In the genomic region with DNA sequence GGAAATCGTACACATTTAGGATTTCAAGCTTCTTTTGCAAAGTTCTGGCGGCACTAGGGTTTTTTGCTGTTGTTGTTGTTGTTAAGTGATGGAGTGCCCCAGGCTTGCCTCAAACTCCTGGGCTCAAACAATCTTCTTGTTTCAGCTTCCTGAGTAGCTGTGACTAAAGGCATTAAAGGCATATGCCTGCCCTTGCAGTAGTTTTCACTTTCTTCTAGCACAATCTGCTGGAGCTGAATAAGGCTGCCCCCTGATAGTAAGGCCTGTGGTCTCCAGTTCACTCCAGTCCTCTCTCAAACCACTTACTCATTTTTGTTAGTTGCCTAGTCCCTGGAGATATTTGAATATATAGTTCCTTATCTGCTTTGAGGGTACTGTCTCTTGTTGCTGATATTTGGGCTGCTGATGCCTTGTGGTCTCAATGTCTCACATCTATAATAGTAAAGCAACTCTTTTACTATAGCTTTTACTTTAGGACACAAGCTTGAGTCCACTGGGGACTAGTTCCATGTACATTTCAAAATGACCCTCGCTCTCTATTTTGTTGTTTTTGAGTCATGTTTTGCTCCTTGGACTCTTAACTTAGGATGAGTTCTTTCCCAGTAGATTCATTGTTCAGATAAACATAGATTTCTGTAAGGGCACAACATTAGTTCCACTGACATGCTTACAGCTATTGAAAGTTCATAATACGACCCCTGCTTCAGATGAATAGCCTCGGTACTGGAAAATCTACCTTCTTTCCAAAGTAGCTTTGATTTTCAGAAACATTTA, we compare ENCODE assay signal across 16 cellular contexts. TPM values are rescaled to one million over a fixed set of nuclear protein-coding genes. Genes with fewer than 3 reads are reported as not detected.
DNase-seq lines count a peak whose midpoint lies in the region; ATAC-seq, FAIRE-seq and TF ChIP-seq lines count a peak whose summit lies in the region.
"Had no signal": no experiment of that assay in that cellular context is flagged by ENCODE, and none has a peak within 500 bp of the region (broad histone marks: within the 10 kb centered on the region; RNA-seq: fewer than 3 reads in every experiment).

No MANE protein-coding gene starts in this region.

- no peak for TF ChIP-seq EP300 in GM12878 (IDR thresholded peaks at IDR 0.05; ENCODE audit: borderline replicate concordance in 1 of 2, control insufficient read depth in 1 of 2, low read depth in 2 of 2, low read length in 2 of 2)

- DNase-seq in CD8-positive, alpha-beta memory T cell: no peak
- DNase-seq in GM12878 (ENCODE audit: low read depth, low spot score): no peak
- peak; percentile 15 for DNase-seq in mesenchymal stem cell
- no peak for DNase-seq in islet precursor cell
- DNase-seq in NCI-H1436 treated with DMSO at 0.1 percent for 48 hours (lab: John Stamatoyannopoulos, UW): no peak
- DNase-seq in DMS53 treated with DMSO at 0.1 percent for 48 hours (lab: John Stamatoyannopoulos, UW; ENCODE audit: unreplicated experiment): no peak
- no peak for DNase-seq in amygdala (lab: John Stamatoyannopoulos, UW)
- DNase-seq: activated T-cell treated with anti-CD3 and anti-CD28 coated beads, Interleukin-2, amount 50 U/mL, for 48 hours; NCI-H510A treated with DMSO at 0.1 percent for 48 hours; Right ventricle myocardium superior; stimulated activated CD4-positive, alpha-beta T cell treated with anti-CD3 and anti-CD28 coated beads, Interleukin-4, amount 100 ng/mL, for 4 hours had no signal

- WGBS in GM12878 (ENCODE audit: insufficient coverage, insufficient replicate concordance, low lambda C conversion rate, missing lambda C conversion rate): 92% methylated on average over 5 of the region's 5 CpGs
- WGBS in mesenchymal stem cell: 96% methylated on average over 5 of the region's 5 CpGs

- intact Hi-C loops in GM12878 (cut with micrococcal nuclease; ENCODE audit: unreplicated experiment): no loop called here

- FAIRE-seq in GM12878 (lab: Jason Lieb, UNC): no peak

- H3K36me3 ChIP-seq in CD8-positive, alpha-beta memory T cell (ENCODE audit: insufficient read depth, low read length): no peaks in the 10 kb centered on the region
- H3K36me3 ChIP-seq in GM12878 (ENCODE audit: control insufficient read depth in 2 of 2, insufficient read depth in 2 of 2, low read length in 1 of 2) (peaks cover 2% of the 10 kb centered on the region in 2 experiments; a peak in 3 of 4 replicates), mesenchymal stem cell (ENCODE audit: control insufficient read depth in 1 of 2, insufficient read depth in 2 of 2, low read depth in 1 of 2, low read length in 2 of 2) (peaks cover 10 to 14% of the 10 kb centered on the region in 2 experiments)
- H3K36me3 ChIP-seq: breast epithelium had no signal

- H2AFZ ChIP-seq in GM12878 (ENCODE audit: control insufficient read depth, low read depth, low read length) (no peak overlapping the region), mesenchymal stem cell (ENCODE audit: low read depth, low read length) (no peak overlapping the region)

- H4K91ac ChIP-seq in mesenchymal stem cell (ENCODE audit: low read length): no peak overlapping the region

- H3K27ac Mint-ChIP-seq in CD8-positive, alpha-beta memory T cell: peak overlapping the region; percentile 13 to 86 (median 54)

- RAD21 ChIA-PET in GM12878 (lab: Charles Lee; ENCODE audit: unreplicated experiment): no interaction called here

- no peak overlapping the region for H2BK120ac ChIP-seq in mesenchymal stem cell (ENCODE audit: low read depth, low read length)

- H3K4me1 Mint-ChIP-seq in CD8-positive, alpha-beta memory T cell: peaks cover 45 to 67% (median 62%) of the 10 kb centered on the region in 3 donors

- H3K79me2 ChIP-seq in GM12878 (ENCODE audit: control insufficient read depth, insufficient read depth, low read length): peaks cover 3% of the 10 kb centered on the region

- POLR2A ChIA-PET in CD8-positive, alpha-beta memory T cell (lab: Charles Lee): interaction anchor here (0.7 kb wide), 1 partner anchor 59 kb away, joined by 4 read pairs; a partner anchor contains a TSS
- POLR2A ChIA-PET in GM12878 (lab: Charles Lee): interaction anchor here (0.7 to 1.5 kb wide), 2 partner anchors 10 to 24 kb away, joined by 3 read pairs; no protein-coding TSS in a partner anchor

- H3K4me3 Mint-ChIP-seq in CD8-positive, alpha-beta memory T cell: peak overlapping the region in 2 of 7 donors; percentile 1 to 6

- H2BK5ac ChIP-seq in mesenchymal stem cell (ENCODE audit: low read depth, low read length, poor library complexity, severe bottlenecking): no peak overlapping the region

- no peaks in the 10 kb centered on the region for H3K27me3 Mint-ChIP-seq in CD8-positive, alpha-beta memory T cell

- no peak overlapping the region for H4K8ac ChIP-seq in mesenchymal stem cell (ENCODE audit: low read length)

- SMC1A ChIA-PET in GM12878 (lab: Charles Lee; ENCODE audit: uncharacterized antibody, unreplicated experiment): interaction anchor here (0.8 to 1.3 kb wide), 6 partner anchors 14 to 58 kb away, joined by 3 to 5 read pairs (median 4); no protein-coding TSS in a partner anchor

- no peak overlapping the region for H2BK15ac ChIP-seq in mesenchymal stem cell (ENCODE audit: low read depth, poor library complexity, severe bottlenecking)

- H3K4me3 ChIP-seq in CD8-positive, alpha-beta memory T cell (ENCODE audit: low read length): no peak overlapping the region
- no peak overlapping the region for H3K4me3 ChIP-seq in GM12878
- no peak overlapping the region for H3K4me3 ChIP-seq in mesenchymal stem cell (ENCODE audit: insufficient read depth in 1 of 2, low read depth in 1 of 2, low read length in 2 of 2)
- H3K4me3 ChIP-seq: BLaER1, breast epithelium, esophagus muscularis mucosa had no signal

- CTCF ChIA-PET in CD8-positive, alpha-beta memory T cell (lab: Charles Lee): interaction anchor here (1.3 kb wide), 1 partner anchor 18 kb away, joined by 4 read pairs; no protein-coding TSS in a partner anchor
- CTCF ChIA-PET in GM12878 (lab: Yijun Ruan, JAX): interaction anchor here (1.1 to 1.6 kb wide), 3 partner anchors 9 to 19 kb away, joined by 3 to 5 read pairs (median 3); no protein-coding TSS in a partner anchor

- no peak overlapping the region for H3K27ac ChIP-seq in CD8-positive, alpha-beta memory T cell (ENCODE audit: low read depth, low read length)
- H3K27ac ChIP-seq in GM12878 (ENCODE audit: control insufficient read depth, insufficient read depth): no peak overlapping the region
- H3K27ac ChIP-seq in mesenchymal stem cell (ENCODE audit: low read length, poor library complexity, severe bottlenecking): no peak overlapping the region
- H3K27ac ChIP-seq: BLaER1, breast epithelium, esophagus muscularis mucosa, VCaP had no signal

- no peak overlapping the region for H3K23ac ChIP-seq in mesenchymal stem cell (ENCODE audit: low read length in 2 of 2)

- in situ Hi-C loops in GM12878 (cut with MboI): no loop called here

- no peaks in the 10 kb centered on the region for H3K4me1 ChIP-seq in CD8-positive, alpha-beta memory T cell (ENCODE audit: insufficient read depth, low read length)
- H3K4me1 ChIP-seq in GM12878 (ENCODE audit: control insufficient read depth, insufficient read depth, low read length) (no peaks in the 10 kb centered on the region; the same call in 1 of the 2 replicates), mesenchymal stem cell (ENCODE audit: control insufficient read depth, insufficient read depth, low read depth, low read length) (no peaks in the 10 kb centered on the region)
- H3K4me1 ChIP-seq: breast epithelium had no signal

- H3K4me2 ChIP-seq in GM12878 (ENCODE audit: control insufficient read depth, insufficient read depth): no peak overlapping the region
- no peak overlapping the region for H3K4me2 ChIP-seq in mesenchymal stem cell (ENCODE audit: low read length, poor library complexity, severe bottlenecking)
- H3K4me2 ChIP-seq: BLaER1 had no signal

- H3K79me1 ChIP-seq in mesenchymal stem cell (replicated peaks; ENCODE audit: low read length, poor library complexity, severe bottlenecking): peaks cover 24% of the 10 kb centered on the region

- no peaks in the 10 kb centered on the region for H3K9me3 Mint-ChIP-seq in CD8-positive, alpha-beta memory T cell

- TF ChIP-seq POLR2A in GM12878 (IDR thresholded peaks at IDR 0.05; ENCODE audit: low read depth, low read length): no peak

- H3K36me3 Mint-ChIP-seq in CD8-positive, alpha-beta memory T cell: peaks cover 8 to 34% (median 19%) of the 10 kb centered on the region in 3 donors

- no peak for TF ChIP-seq RAD21 in GM12878 (IDR thresholded peaks at IDR 0.05; ENCODE audit: insufficient read depth, low read depth, low read length)

- H3K4ac ChIP-seq in mesenchymal stem cell (ENCODE audit: low read depth in 1 of 2, low read length in 2 of 2): no peak overlapping the region

- H3K14ac ChIP-seq in mesenchymal stem cell (ENCODE audit: low read length in 2 of 2): no peak overlapping the region

- H3K18ac ChIP-seq in mesenchymal stem cell (ENCODE audit: low read depth in 1 of 2, low read length in 2 of 2): no peak overlapping the region

- TF ChIP-seq CTCF in GM12878 (IDR thresholded peaks at IDR 0.05 in 2 of 3, conservative IDR thresholded peaks at IDR 0.05 in 1 of 3; ENCODE audit: control insufficient read depth in 2 of 3, extremely low read depth in 1 of 3, insufficient read depth in 1 of 3, low read depth in 3 of 3, low read length in 3 of 3): no peak

- no peak overlapping the region for H2AK5ac ChIP-seq in mesenchymal stem cell (ENCODE audit: low read length, severe bottlenecking)

- no peaks in the 10 kb centered on the region for H3K27me3 ChIP-seq in CD8-positive, alpha-beta memory T cell (ENCODE audit: insufficient read depth, low read length, poor library complexity, severe bottlenecking)
- H3K27me3 ChIP-seq in GM12878 (replicated peaks in 1 of 2; ENCODE audit: control insufficient read depth in 2 of 2, insufficient read depth in 2 of 2, low read length in 1 of 2) (no peaks in the 10 kb centered on the region), mesenchymal stem cell (ENCODE audit: control insufficient read depth in 1 of 2, insufficient read depth in 1 of 2, low read length in 2 of 2) (no peaks in the 10 kb centered on the region)
- H3K27me3 ChIP-seq: BLaER1, breast epithelium, esophagus muscularis mucosa had no signal

- peak; percentile 57 for ATAC-seq in HG02642 (IDR thresholded peaks at IDR 0.05; ENCODE audit: poor library complexity, unreplicated experiment)
- peak; percentile 69 for ATAC-seq in GM12878

- H3K9me3 ChIP-seq in CD8-positive, alpha-beta memory T cell (ENCODE audit: low read length): no peaks in the 10 kb centered on the region
- H3K9me3 ChIP-seq in GM12878 (replicated peaks; ENCODE audit: control insufficient read depth, insufficient read depth, low read length): peaks cover 2% of the 10 kb centered on the region; the same call in 1 of the 3 replicates
- no peaks in the 10 kb centered on the region for H3K9me3 ChIP-seq in mesenchymal stem cell (ENCODE audit: control insufficient read depth, low read length)

- H2BK12ac ChIP-seq in mesenchymal stem cell (ENCODE audit: low read length in 2 of 2): no peak overlapping the region

- no TSS peak for BruUV-seq in GM12878 (replicated peaks; lab: Mats Ljungman, UMichigan)

- H4K20me1 ChIP-seq in GM12878 (ENCODE audit: control insufficient read depth, insufficient read depth): no peaks in the 10 kb centered on the region; the same call in 1 of the 2 replicates

- no peak overlapping the region for H3K9ac ChIP-seq in GM12878 (ENCODE audit: control insufficient read depth, insufficient read depth, low read length)
- H3K9ac ChIP-seq in mesenchymal stem cell (ENCODE audit: low read length): no peak overlapping the region
- H3K9ac ChIP-seq: BLaER1 had no signal

RNA-seq across cellular contexts. Expression of a gene that starts 25.5 kb away (rescaled TPM):
- total RNA-seq in CD8-positive, alpha-beta memory T cell: 10 to 100 TPM; 35.8 to 38.7 TPM
- polyA plus RNA-seq in CD8-positive, alpha-beta memory T cell: 12.7 TPM
- 294 and 332 TPM in 2 replicates for total RNA-seq in GM12878 (2013; cell fraction: nucleolus; rRNA removed)
- total RNA-seq in GM12878 (2014; rRNA removed): 34.9 and 37.4 TPM in 2 replicates
- total RNA-seq in GM12878 (2014; rRNA removed; fragmentation: Illumina TruSeq; extraction: Trizol): 47.1 and 50.0 TPM in 2 replicates
- 32.5 and 35.3 TPM in 2 replicates for total RNA-seq in GM12878 (2021)
- polyA plus RNA-seq in GM12878 (2011; ENCODE audit: low read depth): 9.8 TPM
- 34.9 and 56.9 TPM in 2 replicates for polyA plus RNA-seq in GM12878 (2011; rRNA removed)
- 11.7 and 13.9 TPM in 2 replicates for polyA plus RNA-seq in GM12878 (2011; cell fraction: cytosol; rRNA removed)
- 39.4 and 44.7 TPM in 2 replicates for polyA plus RNA-seq in GM12878 (2011; cell fraction: nucleus; rRNA removed)
- polyA plus RNA-seq in GM12878 (2012): 17.7 and 17.9 TPM in 2 replicates
- polyA plus RNA-seq in GM12878 (2014; fragmentation: Illumina TruSeq; extraction: Trizol): 29.0 and 31.7 TPM in 2 replicates
- 10 to 100 TPM; 25.3 to 30.9 TPM for polyA plus RNA-seq in GM12878 (2014; fragmentation: Nextera tagmentation; extraction: Ambion mirVana)
- polyA plus RNA-seq in GM12878 (2014; rRNA removed): 19.5 and 21.3 TPM in 2 replicates
- 10 to 100 TPM; 23.5 to 24.4 TPM for polyA plus RNA-seq in GM12878 (2016; fragmentation: Nextera tagmentation; extraction: Ambion mirVana)
- 40.0 and 70.5 TPM in 2 replicates for polyA minus RNA-seq in GM12878 (2011; rRNA and poly(A)+ RNA removed)
- 10.6 and 16.5 TPM in 2 replicates for polyA minus RNA-seq in GM12878 (2011; cell fraction: cytosol; rRNA and poly(A)+ RNA removed)
- polyA minus RNA-seq in GM12878 (2011; cell fraction: nucleus; rRNA and poly(A)+ RNA removed): 99.5 and 148 TPM in 2 replicates
- polyA plus RNA-seq in mesenchymal stem cell (2013, experiment 1 of 2): 31.7 TPM
- 34.3 TPM for polyA plus RNA-seq in mesenchymal stem cell (2013, experiment 2 of 2)
